In genomic region chr6:24004659-24005058, GRCh38 we compare ENCODE assay signal across 21 cellular contexts.
DNase-seq lines count a peak whose midpoint lies in the region; ATAC-seq, FAIRE-seq and TF ChIP-seq lines count a peak whose summit lies in the region.
"Had no signal": no experiment of that assay in that cellular context is flagged by ENCODE, and none has a peak within 500 bp of the region (broad histone marks: within the 10 kb centered on the region; RNA-seq: fewer than 3 reads in every experiment).

No MANE protein-coding gene starts in this region.

- FAIRE-seq in urothelium cell line (lab: Jason Lieb, UNC), result peak; percentile 52
- FAIRE-seq: endothelial cell of umbilical vein had no signal

- intact Hi-C loops in left cardiac atrium (cut with DNase I) (no loop called here), Right ventricle myocardium superior (cut with DNase I) (no loop called here)

- H3K36me3 Mint-ChIP-seq in T-helper 2 cell treated with Interferon-gamma antibody and Interleukin-4, amounts not matched to agents 5 μg/mL and 100 μg/mL, for 36 hours (ENCODE audit: low read depth), result no peaks in the 10 kb centered on the region
- H3K36me3 Mint-ChIP-seq: activated naive CD8-positive, alpha-beta T cell treated with anti-CD3 and anti-CD28 coated beads, Interleukin-2, amount 10 ng/mL, durations not matched to agents 7 days and 5 days; CD14-positive monocyte; natural killer cell treated with Interleukin-12 subunit alpha and Interleukin-12 subunit beta and Interleukin-15 and Interleukin-18, amount 100 ng/mL, for 72 hours had no signal

- H3K27me3 Mint-ChIP-seq in T-helper 2 cell treated with Interferon-gamma antibody and Interleukin-4, amounts not matched to agents 5 μg/mL and 100 μg/mL, for 36 hours (ENCODE audit: low read depth), result no peaks in the 10 kb centered on the region
- H3K27me3 Mint-ChIP-seq: activated naive CD8-positive, alpha-beta T cell treated with anti-CD3 and anti-CD28 coated beads, Interleukin-2, amount 10 ng/mL, durations not matched to agents 7 days and 5 days; natural killer cell treated with Interleukin-12 subunit alpha and Interleukin-12 subunit beta and Interleukin-15 and Interleukin-18, amount 100 ng/mL, for 72 hours had no signal

- DNase-seq in left cardiac atrium (no peak), Right ventricle myocardium superior (no peak), WERI-Rb-1 (peak; percentile 38), left kidney (ENCODE audit: low read depth, low spot score) (peak; percentile 7), urothelium cell line (ENCODE audit: low spot score) (peak; percentile 9), NCI-H1436 treated with DMSO at 0.1 percent for 48 hours (lab: John Stamatoyannopoulos, UW) (no peak)
- DNase-seq in T-helper 2 cell treated with Interferon-gamma antibody and Interleukin-4, amounts not matched to agents 5 μg/mL and 100 μg/mL, for 36 hours (ENCODE audit: low spot score), result no peak
- DNase-seq: activated CD4-positive, alpha-beta T cell treated with anti-CD3 and anti-CD28 coated beads, Interleukin-2, amount 50 U/mL, for 1 hour; activated naive CD8-positive, alpha-beta T cell treated with anti-CD3 and anti-CD28 coated beads, Interleukin-2, amount 10 ng/mL, durations not matched to agents 7 days and 5 days; dermis blood vessel endothelial cell; left colon; midbrain; MM.1S; NCI-H146; NCI-H82; SIG-M5 had no signal

- H3K4me1 Mint-ChIP-seq in T-helper 2 cell treated with Interferon-gamma antibody and Interleukin-4, amounts not matched to agents 5 μg/mL and 100 μg/mL, for 36 hours (ENCODE audit: low read depth), result no peaks in the 10 kb centered on the region
- H3K4me1 Mint-ChIP-seq: activated naive CD8-positive, alpha-beta T cell treated with anti-CD3 and anti-CD28 coated beads, Interleukin-2, amount 10 ng/mL, durations not matched to agents 7 days and 5 days; CD14-positive monocyte had no signal

- H3K9me3 Mint-ChIP-seq in T-helper 2 cell treated with Interferon-gamma antibody and Interleukin-4, amounts not matched to agents 5 μg/mL and 100 μg/mL, for 36 hours, result no peaks in the 10 kb centered on the region
- H3K9me3 Mint-ChIP-seq: activated naive CD8-positive, alpha-beta T cell treated with anti-CD3 and anti-CD28 coated beads, Interleukin-2, amount 10 ng/mL, durations not matched to agents 7 days and 5 days had no signal

- H3K36me3 ChIP-seq in WERI-Rb-1, result no peaks in the 10 kb centered on the region

- ATAC-seq in left cardiac atrium (peak; percentile 61 to 64), Right ventricle myocardium superior (ENCODE audit: poor library complexity) (no peak), GM21390 (IDR thresholded peaks at IDR 0.05; ENCODE audit: unreplicated experiment) (no peak)
- ATAC-seq: left colon; natural killer cell treated with Interleukin-12 subunit alpha and Interleukin-12 subunit beta and Interleukin-15 and Interleukin-18, amount 100 ng/mL, for 72 hours; sciatic nerve had no signal

- no peaks in the 10 kb centered on the region for H3K9me3 ChIP-seq in WERI-Rb-1 (ENCODE audit: severe bottlenecking)

- no peak overlapping the region for H3K4me3 ChIP-seq in WERI-Rb-1 (ENCODE audit: low read depth, low read length)

- no peak overlapping the region for H3K4me3 Mint-ChIP-seq in T-helper 2 cell treated with Interferon-gamma antibody and Interleukin-4, amounts not matched to agents 5 μg/mL and 100 μg/mL, for 36 hours
- H3K4me3 Mint-ChIP-seq: activated naive CD8-positive, alpha-beta T cell treated with anti-CD3 and anti-CD28 coated beads, Interleukin-2, amount 10 ng/mL, durations not matched to agents 7 days and 5 days; CD14-positive monocyte; natural killer cell treated with Interleukin-12 subunit alpha and Interleukin-12 subunit beta and Interleukin-15 and Interleukin-18, amount 100 ng/mL, for 72 hours had no signal

- H3K27ac ChIP-seq in WERI-Rb-1, result no peak overlapping the region

- H3K27ac Mint-ChIP-seq in T-helper 2 cell treated with Interferon-gamma antibody and Interleukin-4, amounts not matched to agents 5 μg/mL and 100 μg/mL, for 36 hours, result no peak overlapping the region
- H3K27ac Mint-ChIP-seq: activated naive CD8-positive, alpha-beta T cell treated with anti-CD3 and anti-CD28 coated beads, Interleukin-2, amount 10 ng/mL, durations not matched to agents 7 days and 5 days; CD14-positive monocyte; natural killer cell treated with Interleukin-12 subunit alpha and Interleukin-12 subunit beta and Interleukin-15 and Interleukin-18, amount 100 ng/mL, for 72 hours had no signal

- no peaks in the 10 kb centered on the region for H3K27me3 ChIP-seq in WERI-Rb-1 (ENCODE audit: insufficient read depth, low read depth, severe bottlenecking)

- TF ChIP-seq CTCF in WERI-Rb-1 (IDR thresholded peaks at IDR 0.05; ENCODE audit: low read depth, low read length), result peak; percentile 35; the same call in 1 of the 2 replicates

Comparison
In these comparisons a context has a peak if more than half of its experiments do, and no peak if none do; other contexts are left out.
1. ATAC-seq: peak in left cardiac atrium (2 of 2); none in Right ventricle myocardium superior (single experiment) and GM21390 (single experiment).
2. DNase-seq: peak in WERI-Rb-1 (single experiment), left kidney (single experiment) and urothelium cell line (single experiment); none in left cardiac atrium (single experiment), Right ventricle myocardium superior (single experiment), T-helper 2 cell treated with Interferon-gamma antibody and Interleukin-4, amounts not matched to agents 5 μg/mL and 100 μg/mL, for 36 hours (single experiment) and NCI-H1436 treated with DMSO at 0.1 percent for 48 hours (single experiment).